Comparison of ENCODE assay signal across 20 cellular contexts in genomic region chr3:8052599-8053185, GRCh38.
DNase-seq lines count a peak whose midpoint lies in the region; ATAC-seq, FAIRE-seq and TF ChIP-seq lines count a peak whose summit lies in the region.
"Had no signal": no experiment of that assay in that cellular context is flagged by ENCODE, and none has a peak within 500 bp of the region (broad histone marks: within the 10 kb centered on the region; RNA-seq: fewer than 3 reads in every experiment).

No MANE protein-coding gene starts in this region.

- H3K4me1 ChIP-seq in astrocyte (ENCODE audit: insufficient read depth, low read length) = peaks cover 2% of the 10 kb centered on the region
- H3K4me1 ChIP-seq: gastrocnemius medialis, psoas muscle had no signal

- H3K27ac Mint-ChIP-seq in astrocyte (ENCODE audit: unreplicated experiment) = no peak overlapping the region
- H3K27ac Mint-ChIP-seq: activated T-helper 1 cell treated with anti-CD3 and anti-CD28 coated beads, Interleukin-12 subunit alpha, Interleukin-12 subunit beta, Interleukin-2, Interleukin-4 antibody, amounts not matched to agents 30 ng/mL and 10 ng/mL and 1 ng/mL, durations not matched to agents 14 hours and 24 hours and 36 hours; immature natural killer cell; nephron had no signal

- H3K27ac ChIP-seq in astrocyte (ENCODE audit: low read depth, low read length) = no peak overlapping the region
- H3K27ac ChIP-seq: coronary artery, gastrocnemius medialis, psoas muscle had no signal

- intact Hi-C loops in head of caudate nucleus (cut with DNase I) = no loop called here

- no peak overlapping the region for H2AFZ ChIP-seq in astrocyte (ENCODE audit: low read depth, low read length)

- FAIRE-seq in astrocyte (lab: Jason Lieb, UNC) = no peak
- FAIRE-seq: endothelial cell of umbilical vein had no signal

- no peak overlapping the region for H3K4me2 ChIP-seq in astrocyte (ENCODE audit: low read length)

- TF ChIP-seq POLR2A in erythroblast (IDR thresholded peaks at IDR 0.05; ENCODE audit: low read length) = no peak

- no peak for ATAC-seq in HG03442 (IDR thresholded peaks at IDR 0.05; ENCODE audit: unreplicated experiment)
- ATAC-seq: psoas muscle had no signal

- peaks cover 4% of the 10 kb centered on the region for H3K27me3 Mint-ChIP-seq in astrocyte (ENCODE audit: low read depth, unreplicated experiment)

- no peak overlapping the region for H3K4me3 Mint-ChIP-seq in astrocyte (ENCODE audit: unreplicated experiment)
- H3K4me3 Mint-ChIP-seq: activated T-helper 1 cell treated with anti-CD3 and anti-CD28 coated beads, Interleukin-12 subunit alpha, Interleukin-12 subunit beta, Interleukin-2, Interleukin-4 antibody, amounts not matched to agents 30 ng/mL and 10 ng/mL and 1 ng/mL, durations not matched to agents 14 hours and 24 hours and 36 hours; immature natural killer cell; nephron had no signal

- H3K9ac ChIP-seq in astrocyte (ENCODE audit: low read length) = no peak overlapping the region

- no peaks in the 10 kb centered on the region for H3K4me1 Mint-ChIP-seq in astrocyte (ENCODE audit: low read depth, unreplicated experiment)
- H3K4me1 Mint-ChIP-seq: immature natural killer cell, nephron had no signal

- H3K9me3 Mint-ChIP-seq in astrocyte (ENCODE audit: unreplicated experiment) = no peaks in the 10 kb centered on the region
- H3K9me3 Mint-ChIP-seq: activated T-helper 1 cell treated with anti-CD3 and anti-CD28 coated beads, Interleukin-12 subunit alpha, Interleukin-12 subunit beta, Interleukin-2, Interleukin-4 antibody, amounts not matched to agents 30 ng/mL and 10 ng/mL and 1 ng/mL, durations not matched to agents 14 hours and 24 hours and 36 hours had no signal

- no peak overlapping the region for H3K4me3 ChIP-seq in astrocyte (ENCODE audit: insufficient read depth, low read depth, low read length)
- H3K4me3 ChIP-seq: coronary artery, gastrocnemius medialis, psoas muscle had no signal

- no peaks in the 10 kb centered on the region for H3K9me3 ChIP-seq in astrocyte (ENCODE audit: insufficient read depth, low read depth, low read length)
- H3K9me3 ChIP-seq: gastrocnemius medialis, psoas muscle had no signal

- H3K36me3 Mint-ChIP-seq in astrocyte (ENCODE audit: low read depth, unreplicated experiment) = no peaks in the 10 kb centered on the region
- H3K36me3 Mint-ChIP-seq: immature natural killer cell had no signal

- no peaks in the 10 kb centered on the region for H3K36me3 ChIP-seq in astrocyte (ENCODE audit: insufficient read depth, low read length)
- H3K36me3 ChIP-seq: gastrocnemius medialis had no signal

- no peaks in the 10 kb centered on the region for H4K20me1 ChIP-seq in astrocyte (ENCODE audit: insufficient read depth, low read length)

- no peak for TF ChIP-seq CTCF in astrocyte (IDR thresholded peaks at IDR 0.05; ENCODE audit: insufficient read depth, low read depth, low read length)

- H3K27me3 ChIP-seq in astrocyte (ENCODE audit: insufficient read depth, low read length) = no peaks in the 10 kb centered on the region
- H3K27me3 ChIP-seq: gastrocnemius medialis had no signal

- peak; percentile 51 for DNase-seq in NCI-H1694 (lab: John Stamatoyannopoulos, UW)
- DNase-seq in astrocyte (ENCODE audit: low read depth) = peak; percentile 86
- peak in 23 of 42 donors; percentile 2 to 55 (median 14) for DNase-seq in head of caudate nucleus
- peak; percentile 17 for DNase-seq in pons (ENCODE audit: low spot score)
- no peak for DNase-seq in erythroblast (lab: John Stamatoyannopoulos, UW)
- DNase-seq in NK-92 (lab: John Stamatoyannopoulos, UW; ENCODE audit: unreplicated experiment) = no peak
- DNase-seq: activated CD4-positive, CD25-positive, alpha-beta regulatory T cell; AML-193; gastrocnemius medialis; GOT3; immature natural killer cell; mammary epithelial cell; NCI-H1105; psoas muscle; stimulated activated CD4-positive, alpha-beta T cell treated with anti-CD3 and anti-CD28 coated beads, Interleukin-12 subunit alpha, Interleukin-12 subunit beta, amount 100 ng/mL, for 4 hours had no signal

- no peaks in the 10 kb centered on the region for H3K79me2 ChIP-seq in astrocyte (ENCODE audit: insufficient read depth, low read length)

Comparison
In these comparisons a context has a peak if more than half of its experiments do, and no peak if none do; other contexts are left out.
1. DNase-seq: peak in NCI-H1694 (single experiment), astrocyte (single experiment), head of caudate nucleus (23 of 42) and pons (single experiment); none in erythroblast (0 of 2) and NK-92 (single experiment).